ENCODE assay signal across 8 cellular contexts in genomic region chr9:126985870-126986498, GRCh38.
DNase-seq lines count a peak whose midpoint lies in the region; ATAC-seq, FAIRE-seq and TF ChIP-seq lines count a peak whose summit lies in the region.

No MANE protein-coding gene starts in this region.

- H3K27me3 ChIP-seq in spleen (replicated peaks in 1 of 7) = peaks cover 0 to 32% (median 0%) of the 10 kb centered on the region in 7 donors

- ATAC-seq in HG03159 (IDR thresholded peaks at IDR 0.05; ENCODE audit: unreplicated experiment) (peak; percentile 50), HG02884 (IDR thresholded peaks at IDR 0.05; ENCODE audit: unreplicated experiment) (no peak)

- no peak overlapping the region for H3K4me3 ChIP-seq in spleen

- no peak for TF ChIP-seq CTCF in spleen (IDR thresholded peaks at IDR 0.05 in 8 of 11, conservative IDR thresholded peaks at IDR 0.05 in 3 of 11)

- intact Hi-C loops in spleen (cut with DNase I; ENCODE audit: low total_unique reads) = no loop called here

- no peak for TF ChIP-seq POLR2A in GM12891 (IDR thresholded peaks at IDR 0.05; ENCODE audit: low read depth, low read length)
- no peak for TF ChIP-seq POLR2A in spleen (IDR thresholded peaks at IDR 0.05)

- H3K36me3 ChIP-seq in spleen = peaks cover 0 to 10% (median 0%) of the 10 kb centered on the region in 6 donors

- FAIRE-seq in GM12891 (lab: Jason Lieb, UNC) = peak; percentile 91

- peak overlapping the region in 6 of 8 donors; percentile 33 to 70 (median 52) for H3K27ac ChIP-seq in spleen

- WGBS in spleen, 5 donors = 10 to 15% (median 14%) methylated on average over 7 of the region's 7 CpGs

- peaks cover 10 to 51% (median 31%) of the 10 kb centered on the region in 6 donors for H3K4me1 ChIP-seq in spleen

- peak; percentile 16 for DNase-seq in GM12891 (ENCODE audit: insufficient read length, low spot score)
- peak; percentile 98 for DNase-seq in NOMO-1 treated with dmso at 0.1 percent for 144 hours (lab: John Stamatoyannopoulos, UW; ENCODE audit: unreplicated experiment)
- peak; percentile 76 for DNase-seq in activated T-cell treated with anti-CD3 and anti-CD28 coated beads for 1 hour (ENCODE audit: low read depth)
- DNase-seq in fibroblast of gingiva (ENCODE audit: low read depth) = peak; percentile 56
- peak; percentile 90 for DNase-seq in spleen
- no peak for DNase-seq in NCI-H1048 (lab: John Stamatoyannopoulos, UW)

- H3K9me3 ChIP-seq in spleen = peaks cover 0 to 10% (median 7%) of the 10 kb centered on the region in 8 donors

TF ChIP-seq in GM12891, 5 proteins besides CTCF, POLR2A, EP300 and RAD21:
- no peak for TF ChIP-seq POLR2AphosphoS5 (IDR thresholded peaks at IDR 0.05; ENCODE audit: low read depth, low read length)
- TF ChIP-seq POU2F2 (IDR thresholded peaks at IDR 0.05; ENCODE audit: low read depth, low read length) = peak; percentile 32; the same call in 1 of the 2 replicates
- TF ChIP-seq SPI1 (IDR thresholded peaks at IDR 0.05; ENCODE audit: low read depth, low read length) = peak; percentile 80
